8 cellular contexts compared by ENCODE assay signal in genomic region chr16:25111403-25112166, GRCh38. TPM values are rescaled to one million over a fixed set of nuclear protein-coding genes. Genes with fewer than 3 reads are reported as not detected.
DNase-seq lines count a peak whose midpoint lies in the region; ATAC-seq and TF ChIP-seq lines count a peak whose summit lies in the region.

Gene LCMT1, plus strand, starts transcription at chr16:25111742. Its CDS starts 142 bp downstream, at chr16:25111884.

- H3K27ac ChIP-seq in dorsolateral prefrontal cortex (peak within 1 kb of the TSS in 56 of 59 donors; percentile 2 to 91 (median 78)), liver (ENCODE audit: low read depth in 1 of 2, low read length in 2 of 2) (peak within 1 kb of the TSS; percentile 77 to 78)

- H3K4me1 ChIP-seq in liver (ENCODE audit: control insufficient read depth in 4 of 4, insufficient read depth in 4 of 4, low read length in 3 of 4): peaks cover 7 to 26% (median 11%) of the 10 kb centered on the region in 4 donors

- peak in 29 of 56 donors; percentile 4 to 46 (median 26) for TF ChIP-seq CTCF in dorsolateral prefrontal cortex (IDR thresholded peaks at IDR 0.05 in 54 of 56, conservative IDR thresholded peaks at IDR 0.05 in 2 of 56; ENCODE audit: low read depth in 1 of 56, partially characterized antibody in 56 of 56)
- TF ChIP-seq CTCF in liver (IDR thresholded peaks at IDR 0.05; ENCODE audit: low read depth, low read length, missing input control): no peak

- POLR2A ChIA-PET in activated CD4-positive, alpha-beta memory T cell treated with anti-CD3 and anti-CD28 coated beads for 36 hours (lab: Charles Lee): interaction anchor here (1.0 to 1.4 kb wide), 5 partner anchors 62 to 96 kb away, joined by 3 to 6 read pairs (median 3); partner anchors contain the start of gene ARHGAP17

- H3K9me3 ChIP-seq in liver (ENCODE audit: control insufficient read depth in 4 of 4, low read length in 3 of 4): no peaks in the 10 kb centered on the region

- H3K27me3 Mint-ChIP-seq in activated CD4-positive, alpha-beta memory T cell treated with anti-CD3 and anti-CD28 coated beads for 36 hours: no peaks in the 10 kb centered on the region

- H3K4me3 ChIP-seq in dorsolateral prefrontal cortex: peak within 1 kb of the TSS; percentile 68 to 100 (median 96)
- H3K4me3 ChIP-seq in liver (ENCODE audit: low read depth in 1 of 3, low read length in 3 of 3): peak within 1 kb of the TSS; percentile 68 to 76 (median 69)

- DNase-seq in CD1c-positive myeloid dendritic cell (ENCODE audit: extremely low spot score) (peak; percentile 99), NCI-H82 treated with DMSO at 0.1 percent for 48 hours (lab: John Stamatoyannopoulos, UW; ENCODE audit: unreplicated experiment) (peak; percentile 98), dorsolateral prefrontal cortex (peak; percentile 73 to 94 (median 91))
- peak; percentile 96 for DNase-seq in activated CD4-positive, alpha-beta memory T cell treated with anti-CD3 and anti-CD28 coated beads for 36 hours
- DNase-seq in stimulated activated CD4-positive, alpha-beta T cell treated with anti-CD3 and anti-CD28 coated beads, Interleukin-4, amount 100 ng/mL, for 24 hours: peak; percentile 94

- ATAC-seq in GM19438 (IDR thresholded peaks at IDR 0.05; ENCODE audit: low read depth, unreplicated experiment): peak; percentile 94
- peak; percentile 78 for ATAC-seq in HG03575 (IDR thresholded peaks at IDR 0.05; ENCODE audit: extremely low read depth, insufficient number of reproducible peaks, low FRiP score, unreplicated experiment)

- H3K9me3 Mint-ChIP-seq in activated CD4-positive, alpha-beta memory T cell treated with anti-CD3 and anti-CD28 coated beads for 36 hours: no peaks in the 10 kb centered on the region

- intact Hi-C loops in activated CD4-positive, alpha-beta memory T cell treated with anti-CD3 and anti-CD28 coated beads for 36 hours (cut with micrococcal nuclease): loop anchor here (1.0 to 5.0 kb wide), 6 partner anchors 18 to 569 kb away; no protein-coding TSS in a partner anchor
- intact Hi-C loops in dorsolateral prefrontal cortex (cut with DNase I): loop anchor here (5.0 to 10.0 kb wide), 3 partner anchors 44 to 143 kb away; partner anchors contain the start of genes ARHGAP17 (in 1 of the 2) and ZKSCAN2 (in 1 of the 2)

- CTCF ChIA-PET in activated CD4-positive, alpha-beta memory T cell treated with anti-CD3 and anti-CD28 coated beads for 36 hours (lab: Charles Lee): interaction anchor here (1.2 to 1.8 kb wide), 5 partner anchors 15 to 114 kb away, joined by 3 to 11 read pairs (median 4); no protein-coding TSS in a partner anchor

- H3K36me3 ChIP-seq in liver (ENCODE audit: control insufficient read depth in 4 of 4, insufficient read depth in 3 of 4, low read depth in 1 of 4, low read length in 3 of 4): peaks cover 0 to 2% (median 0%) of the 10 kb centered on the region in 4 donors

- peaks cover 58% of the 10 kb centered on the region for H3K4me1 Mint-ChIP-seq in activated CD4-positive, alpha-beta memory T cell treated with anti-CD3 and anti-CD28 coated beads for 36 hours (ENCODE audit: low read depth)

- peak; percentile 27 to 32 for TF ChIP-seq RAD21 in liver (IDR thresholded peaks at IDR 0.05)

- H3K9ac ChIP-seq in liver (ENCODE audit: low read depth in 1 of 2, low read length in 2 of 2): peak within 1 kb of the TSS; percentile 51 to 89

- under 1% methylated on average over 55 of the region's 55 CpGs for WGBS in liver

- H3K27me3 ChIP-seq in dorsolateral prefrontal cortex: no peaks in the 10 kb centered on the region
- no peaks in the 10 kb centered on the region for H3K27me3 ChIP-seq in liver (ENCODE audit: control insufficient read depth in 4 of 4, insufficient read depth in 4 of 4, low read length in 3 of 4)

- peaks cover 8% of the 10 kb centered on the region for H3K36me3 Mint-ChIP-seq in activated CD4-positive, alpha-beta memory T cell treated with anti-CD3 and anti-CD28 coated beads for 36 hours

- peak within 1 kb of the TSS; percentile 95 for H3K4me3 Mint-ChIP-seq in activated CD4-positive, alpha-beta memory T cell treated with anti-CD3 and anti-CD28 coated beads for 36 hours

- peak within 1 kb of the TSS; percentile 94 for H3K27ac Mint-ChIP-seq in activated CD4-positive, alpha-beta memory T cell treated with anti-CD3 and anti-CD28 coated beads for 36 hours

TF ChIP-seq in liver, 16 proteins besides CTCF, POLR2A, EP300 and RAD21:
- TF ChIP-seq SP1 (IDR thresholded peaks at IDR 0.05): peak; percentile 89
- peak; percentile 95 to 99 for TF ChIP-seq EGR1 (IDR thresholded peaks at IDR 0.05; ENCODE audit: low read depth in 2 of 2)
- TF ChIP-seq HNF4G (IDR thresholded peaks at IDR 0.05): no peak
- TF ChIP-seq, protein P1, sequence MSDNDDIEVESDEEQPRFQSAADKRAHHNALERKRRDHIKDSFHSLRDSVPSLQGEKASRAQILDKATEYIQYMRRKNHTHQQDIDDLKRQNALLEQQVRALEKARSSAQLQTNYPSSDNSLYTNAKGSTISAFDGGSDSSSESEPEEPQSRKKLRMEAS (IDR thresholded peaks at IDR 0.05): no peak
- TF ChIP-seq HNF4A (conservative IDR thresholded peaks at IDR 0.05): peak; percentile 41 to 53
- peak; percentile 58 for TF ChIP-seq TAF1 (conservative IDR thresholded peaks at IDR 0.05)
- TF ChIP-seq FOXA2 (IDR thresholded peaks at IDR 0.05): no peak
- TF ChIP-seq RXRA (IDR thresholded peaks at IDR 0.05): peak; percentile 45 to 64
- peak; percentile 62 for TF ChIP-seq YY1 (IDR thresholded peaks at IDR 0.05)
- TF ChIP-seq NR2F2 (IDR thresholded peaks at IDR 0.05): no peak
- TF ChIP-seq, protein P2, sequence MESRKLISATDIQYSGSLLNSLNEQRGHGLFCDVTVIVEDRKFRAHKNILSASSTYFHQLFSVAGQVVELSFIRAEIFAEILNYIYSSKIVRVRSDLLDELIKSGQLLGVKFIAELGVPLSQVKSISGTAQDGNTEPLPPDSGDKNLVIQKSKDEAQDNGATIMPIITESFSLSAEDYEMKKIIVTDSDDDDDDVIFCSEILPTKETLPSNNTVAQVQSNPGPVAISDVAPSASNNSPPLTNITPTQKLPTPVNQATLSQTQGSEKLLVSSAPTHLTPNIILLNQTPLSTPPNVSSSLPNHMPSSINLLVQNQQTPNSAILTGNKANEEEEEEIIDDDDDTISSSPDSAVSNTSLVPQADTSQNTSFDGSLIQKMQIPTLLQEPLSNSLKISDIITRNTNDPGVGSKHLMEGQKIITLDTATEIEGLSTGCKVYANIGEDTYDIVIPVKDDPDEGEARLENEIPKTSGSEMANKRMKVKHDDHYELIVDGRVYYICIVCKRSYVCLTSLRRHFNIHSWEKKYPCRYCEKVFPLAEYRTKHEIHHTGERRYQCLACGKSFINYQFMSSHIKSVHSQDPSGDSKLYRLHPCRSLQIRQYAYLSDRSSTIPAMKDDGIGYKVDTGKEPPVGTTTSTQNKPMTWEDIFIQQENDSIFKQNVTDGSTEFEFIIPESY (IDR thresholded peaks at IDR 0.05): peak; percentile 72
- peak; percentile 54 to 91 for TF ChIP-seq GABPA (IDR thresholded peaks at IDR 0.05 in 1 of 2, conservative IDR thresholded peaks at IDR 0.05 in 1 of 2)
- no peak for TF ChIP-seq FOXA1 (IDR thresholded peaks at IDR 0.05)
- TF ChIP-seq, protein P3, sequence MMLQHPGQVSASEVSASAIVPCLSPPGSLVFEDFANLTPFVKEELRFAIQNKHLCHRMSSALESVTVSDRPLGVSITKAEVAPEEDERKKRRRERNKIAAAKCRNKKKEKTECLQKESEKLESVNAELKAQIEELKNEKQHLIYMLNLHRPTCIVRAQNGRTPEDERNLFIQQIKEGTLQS (IDR thresholded peaks at IDR 0.05): peak; percentile 56
- TF ChIP-seq JUND (IDR thresholded peaks at IDR 0.05): peak; percentile 31 to 44
- peak; percentile 34 for TF ChIP-seq REST (IDR thresholded peaks at IDR 0.05)

RNA-seq across cellular contexts. Expression of gene LCMT1, which starts in this region (rescaled TPM):
- total RNA-seq in activated CD4-positive, alpha-beta memory T cell treated with anti-CD3 and anti-CD28 coated beads for 36 hours: 10 to 100 TPM; 47.2 to 50.1 TPM
- total RNA-seq in dorsolateral prefrontal cortex (10 to 100 TPM; 37.1 to 97.2 (median 71.6) TPM), liver (1 to 10 TPM; 4.8 to 8.2 TPM)
- 1 to 10 TPM; 5.8 to 7.4 TPM for polyA plus RNA-seq in liver

Comparison
In these comparisons a context has a peak if more than half of its experiments do, and no peak if none do; other contexts are left out.
1. Peak in every context shown above with its lines: DNase-seq, ATAC-seq, H3K4me3 ChIP-seq and H3K27ac ChIP-seq.
2. RNA of gene LCMT1 (total RNA-seq): 37.1 to 97.2 TPM in dorsolateral prefrontal cortex and 47.2 to 50.1 TPM in activated CD4-positive, alpha-beta memory T cell treated with anti-CD3 and anti-CD28 coated beads for 36 hours; 4.8 to 8.2 TPM in liver; every median in the first group is over 4 times any median in the second.